ENCODE assay signal across 25 cellular contexts in the genomic region with DNA sequence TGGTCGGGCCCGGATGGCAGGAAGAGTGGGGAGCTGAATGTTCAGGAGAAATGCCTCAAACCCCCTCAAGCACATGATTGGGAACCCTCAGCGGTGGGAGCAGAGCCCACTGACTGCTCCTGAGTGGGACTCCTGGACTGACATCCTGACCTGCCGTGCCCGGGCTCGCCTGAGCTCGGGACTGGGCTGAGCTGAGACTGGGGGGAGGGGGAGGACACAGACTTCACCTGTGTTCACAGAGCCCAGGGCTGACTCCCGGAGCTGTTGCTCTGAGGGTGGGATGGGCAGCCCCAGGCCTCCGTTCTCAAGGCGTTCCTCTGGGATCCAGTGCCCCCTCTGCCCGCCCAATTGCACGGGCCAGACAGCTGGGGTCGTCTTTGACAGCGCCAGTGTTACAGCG.
"Had no signal": no experiment of that assay in that cellular context is flagged by ENCODE, and none has a peak within 500 bp of the region (broad histone marks: within the 10 kb centered on the region; RNA-seq: fewer than 3 reads in every experiment).

No MANE protein-coding gene starts in this region.

- H3K27me3 Mint-ChIP-seq: stimulated activated naive CD8-positive, alpha-beta T cell treated with anti-CD3 and anti-CD28 coated beads, Interleukin-15, amount 100 ng/mL, for 72 hours had no signal

- ATAC-seq: left cardiac atrium; left ventricle myocardium superior; stimulated activated naive B cell treated with anti-CD40 and anti-IgM and Interleukin-4, amounts not matched to agents 10 μg/mL and 1 μg/mL and 100 μg/mL, for 72 hours; stimulated activated naive CD8-positive, alpha-beta T cell treated with anti-CD3 and anti-CD28 coated beads, Interleukin-15, amount 100 ng/mL, for 72 hours; upper lobe of right lung had no signal

- H3K27ac Mint-ChIP-seq: endodermal cell, nephron had no signal

- H3K27ac ChIP-seq: hepatocyte, sigmoid colon, skin epidermis, testis, upper lobe of right lung, vagina had no signal

- H3K9me3 Mint-ChIP-seq: endodermal cell; nephron; stimulated activated naive B cell treated with anti-CD40 and anti-IgM and Interleukin-4, amounts not matched to agents 10 μg/mL and 1 μg/mL and 100 μg/mL, for 72 hours; stimulated activated naive CD8-positive, alpha-beta T cell treated with anti-CD3 and anti-CD28 coated beads, Interleukin-15, amount 100 ng/mL, for 72 hours had no signal

- H3K27me3 ChIP-seq: hepatocyte, sigmoid colon, testis, tibial nerve, upper lobe of right lung, vagina had no signal

- H3K36me3 ChIP-seq: sigmoid colon, tibial nerve, upper lobe of right lung, vagina had no signal

- DNase-seq: dermis blood vessel endothelial cell; effector CD4-positive, alpha-beta T cell; endodermal cell; foreskin melanocyte; head of caudate nucleus; kidney; left cardiac atrium; left ventricle myocardium superior; mesenchymal stem cell; naive B cell; posterior cingulate gyrus; sigmoid colon; stimulated activated CD4-positive, alpha-beta T cell treated with anti-CD3 and anti-CD28 coated beads, Interleukin-2, amount 100 ng/mL, for 24 hours; stimulated activated CD4-positive, alpha-beta T cell treated with anti-CD3 and anti-CD28 coated beads, Interleukin-4, amount 100 ng/mL, for 4 hours; stimulated activated naive B cell treated with anti-CD40 and anti-IgM and Interleukin-4, amounts not matched to agents 10 μg/mL and 1 μg/mL and 100 μg/mL, for 72 hours; stimulated activated naive CD8-positive, alpha-beta T cell treated with anti-CD3 and anti-CD28 coated beads, Interleukin-15, amount 100 ng/mL, for 72 hours; testis; upper lobe of right lung had no signal

- FAIRE-seq: endothelial cell of umbilical vein, kidney had no signal

- H3K4me2 ChIP-seq: hepatocyte had no signal

- H3K4me3 Mint-ChIP-seq: endodermal cell; naive B cell; nephron; stimulated activated naive B cell treated with anti-CD40 and anti-IgM and Interleukin-4, amounts not matched to agents 10 μg/mL and 1 μg/mL and 100 μg/mL, for 72 hours; stimulated activated naive CD8-positive, alpha-beta T cell treated with anti-CD3 and anti-CD28 coated beads, Interleukin-15, amount 100 ng/mL, for 72 hours had no signal

- H3K4me3 ChIP-seq: hepatocyte, lung, sigmoid colon, skin epidermis, testis, tibial nerve, upper lobe of right lung, vagina had no signal

- H3K36me3 Mint-ChIP-seq: naive B cell; stimulated activated naive B cell treated with anti-CD40 and anti-IgM and Interleukin-4, amounts not matched to agents 10 μg/mL and 1 μg/mL and 100 μg/mL, for 72 hours had no signal

- H2AFZ ChIP-seq: hepatocyte had no signal

- H3K4me1 Mint-ChIP-seq: naive B cell had no signal

- H3K9me3 ChIP-seq: sigmoid colon, testis, tibial nerve, upper lobe of right lung, vagina had no signal
